29 cellular contexts compared by ENCODE assay signal in the genomic region with DNA sequence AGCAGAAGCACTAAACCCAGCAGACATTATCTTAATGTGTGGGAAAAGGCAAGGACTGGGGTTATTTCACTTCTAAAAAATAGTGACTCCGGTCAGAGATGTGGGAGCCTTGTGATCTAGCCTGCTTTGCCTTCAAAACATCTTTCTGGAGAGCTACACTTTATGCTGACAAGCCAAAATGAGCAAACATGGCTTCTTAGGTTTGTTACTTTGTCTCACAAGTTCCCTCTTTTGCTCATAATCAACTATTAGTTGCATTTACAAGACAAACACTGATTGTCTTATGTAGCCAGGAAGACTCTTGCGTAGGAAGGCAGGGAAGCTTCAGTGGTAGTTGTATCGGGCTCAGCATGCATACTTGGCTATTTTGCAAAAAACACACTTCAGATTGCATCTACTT.
"Had no signal": no experiment of that assay in that cellular context is flagged by ENCODE, and none has a peak within 500 bp of the region (broad histone marks: within the 10 kb centered on the region; RNA-seq: fewer than 3 reads in every experiment).

No MANE protein-coding gene starts in this region.

- DNase-seq: activated CD4-positive, alpha-beta T cell treated with anti-CD3 and anti-CD28 coated beads for 1 hour; activated CD4-positive, alpha-beta T cell treated with anti-CD3 and anti-CD28 coated beads for 4 hours; activated CD4-positive, alpha-beta T cell treated with anti-CD3 and anti-CD28 coated beads, Interleukin-2, amount 10 ng/mL, durations not matched to agents 7 days and 5 days; activated CD4-positive, alpha-beta T cell treated with anti-CD3 and anti-CD28 coated beads, Interleukin-2, amount 50 U/mL, for 4 hours; activated CD8-positive, alpha-beta memory T cell treated with anti-CD3 and anti-CD28 coated beads for 24 hours; activated CD8-positive, alpha-beta T cell treated with anti-CD3 and anti-CD28 coated beads for 36 hours; activated effector memory CD4-positive, alpha-beta T cell treated with Interleukin-2 at 50 U/mL for 16 hours; activated gamma-delta T cell treated with Interleukin-2 at 50 U/mL for 16 hours; activated naive CD4-positive, alpha-beta T cell treated with anti-CD3 and anti-CD28 coated beads, Interleukin-2, amount 50 U/mL, for 16 hours; activated naive CD4-positive, alpha-beta T cell treated with Interleukin-2 at 50 U/mL for 16 hours; activated T-cell treated with anti-CD3 and anti-CD28 coated beads, Interleukin-2, amount 50 U/mL, for 4 hours; amniotic stem cell; anterior cingulate cortex; brain microvascular endothelial cell; effector memory CD4-positive, alpha-beta T cell; foreskin fibroblast; head of caudate nucleus; T-helper 2 cell had no signal

- H3K27ac Mint-ChIP-seq: activated CD4-positive, alpha-beta T cell treated with anti-CD3 and anti-CD28 coated beads, Interleukin-2, amount 10 ng/mL, durations not matched to agents 7 days and 5 days; activated CD8-positive, alpha-beta T cell treated with anti-CD3 and anti-CD28 coated beads for 36 hours; activated naive CD8-positive, alpha-beta T cell; activated T-helper 17 cell treated with anti-CD3 and anti-CD28 coated beads, Interleukin-2, amount 50 U/mL, for 72 hours; dendritic cell treated with granulocyte-macrophage colony-stimulating factor and Interleukin-4, amounts not matched to agents 40 ng/mL and 50 ng/mL, for 4 days; endodermal cell had no signal

- H3K4me3 ChIP-seq: coronary artery, dorsolateral prefrontal cortex had no signal

- H3K4me1 Mint-ChIP-seq: activated CD4-positive, alpha-beta T cell treated with anti-CD3 and anti-CD28 coated beads, Interleukin-2, amount 10 ng/mL, durations not matched to agents 7 days and 5 days; activated T-helper 17 cell treated with anti-CD3 and anti-CD28 coated beads, Interleukin-2, amount 50 U/mL, for 72 hours; central memory CD8-positive, alpha-beta T cell; endodermal cell had no signal

- ATAC-seq: activated CD8-positive, alpha-beta T cell treated with anti-CD3 and anti-CD28 coated beads for 36 hours; activated T-cell treated with anti-CD3 and anti-CD28 coated beads, Interleukin-2, amount 50 U/mL, for 4 hours; activated T-helper 17 cell treated with anti-CD3 and anti-CD28 coated beads, Interleukin-2, amount 50 U/mL, for 72 hours; esophagus mucosa had no signal

- FAIRE-seq: astrocyte, bronchial epithelial cell, frontal cortex had no signal

- H3K27ac ChIP-seq: brain microvascular endothelial cell, coronary artery had no signal

- H3K4me3 Mint-ChIP-seq: activated CD4-positive, alpha-beta T cell treated with anti-CD3 and anti-CD28 coated beads, Interleukin-2, amount 10 ng/mL, durations not matched to agents 7 days and 5 days; activated CD8-positive, alpha-beta T cell treated with anti-CD3 and anti-CD28 coated beads for 36 hours; activated naive CD8-positive, alpha-beta T cell; activated T-cell treated with anti-CD3 and anti-CD28 coated beads, Interleukin-2, amount 50 U/mL, for 4 hours; activated T-helper 17 cell treated with anti-CD3 and anti-CD28 coated beads, Interleukin-2, amount 50 U/mL, for 72 hours; central memory CD8-positive, alpha-beta T cell; dendritic cell treated with granulocyte-macrophage colony-stimulating factor and Interleukin-4, amounts not matched to agents 40 ng/mL and 50 ng/mL, for 4 days; endodermal cell had no signal

- H3K36me3 ChIP-seq: brain microvascular endothelial cell had no signal

- H3K27me3 ChIP-seq: brain microvascular endothelial cell, dorsolateral prefrontal cortex had no signal
